Comparison of ENCODE assay signal across 10 cellular contexts in genomic region chr3:156552973-156553372, GRCh38. TPM values are rescaled to one million over a fixed set of nuclear protein-coding genes. Genes with fewer than 3 reads are reported as not detected.
DNase-seq lines count a peak whose midpoint lies in the region; ATAC-seq and TF ChIP-seq lines count a peak whose summit lies in the region.
"Had no signal": no experiment of that assay in that cellular context is flagged by ENCODE, and none has a peak within 500 bp of the region (broad histone marks: within the 10 kb centered on the region; RNA-seq: fewer than 3 reads in every experiment).

No MANE protein-coding gene starts in this region.

- intact Hi-C loops in right cardiac atrium (cut with DNase I) (loop anchor here in 3 of 4 donors (10.0 kb wide), 2 partner anchors 122 to 532 kb away; partner anchors contain the start of gene TIPARP (in 2 of the 3)), left cardiac atrium (cut with DNase I) (loop anchor here in 1 of 2 donors (10.0 kb wide), 1 partner anchor 122 kb away; the partner anchor contains the start of gene TIPARP), tibial artery (cut with DNase I; ENCODE audit: low total_unique reads) (loop anchor here (5.0 to 10.0 kb wide), 3 partner anchors 122 to 579 kb away; partner anchors contain the start of genes LEKR1 and TIPARP), colonic mucosa (cut with DNase I) (loop anchor here (5.0 to 10.0 kb wide), 3 partner anchors 124 to 602 kb away; partner anchors contain the start of gene LEKR1)
- intact Hi-C loops in activated CD8-positive, alpha-beta T cell treated with anti-CD3 and anti-CD28 coated beads for 36 hours (cut with micrococcal nuclease), result loop anchor here (10.0 kb wide), 2 partner anchors 262 to 532 kb away; no protein-coding TSS in a partner anchor

- peaks cover 51% of the 10 kb centered on the region for H3K36me3 Mint-ChIP-seq in activated CD8-positive, alpha-beta T cell treated with anti-CD3 and anti-CD28 coated beads for 36 hours (ENCODE audit: low read depth)

- no peaks in the 10 kb centered on the region for H3K9me3 ChIP-seq in right cardiac atrium (ENCODE audit: control insufficient read depth, low read length)
- H3K9me3 ChIP-seq in iPS-15b (ENCODE audit: control insufficient read depth, insufficient read depth, low read length), result no peaks in the 10 kb centered on the region
- no peaks in the 10 kb centered on the region for H3K9me3 ChIP-seq in tibial artery
- no peaks in the 10 kb centered on the region for H3K9me3 ChIP-seq in colonic mucosa

- H3K9me3 Mint-ChIP-seq in activated CD8-positive, alpha-beta T cell treated with anti-CD3 and anti-CD28 coated beads for 36 hours, result no peaks in the 10 kb centered on the region

- TF ChIP-seq CTCF in activated CD8-positive, alpha-beta T cell treated with anti-CD3 and anti-CD28 coated beads for 36 hours (IDR thresholded peaks at IDR 0.05), result no peak
- TF ChIP-seq CTCF in tibial artery (IDR thresholded peaks at IDR 0.05) (no peak), colonic mucosa (IDR thresholded peaks at IDR 0.05) (no peak)

- H3K9ac ChIP-seq in iPS-15b (ENCODE audit: low read depth, low read length) (no peak overlapping the region), colonic mucosa (ENCODE audit: low read depth in 2 of 2, low read length in 2 of 2) (no peak overlapping the region)

- no peaks in the 10 kb centered on the region for H3K27me3 Mint-ChIP-seq in activated CD8-positive, alpha-beta T cell treated with anti-CD3 and anti-CD28 coated beads for 36 hours

- POLR2A ChIA-PET in activated CD8-positive, alpha-beta T cell treated with anti-CD3 and anti-CD28 coated beads for 36 hours (lab: Charles Lee), result interaction anchor here (2.1 to 2.8 kb wide), 2 partner anchors 122 to 125 kb away, joined by 4 to 29 read pairs; partner anchors contain the start of gene TIPARP

- H3K27me3 ChIP-seq in right cardiac atrium (ENCODE audit: control insufficient read depth, insufficient read depth) (no peaks in the 10 kb centered on the region), iPS-15b (ENCODE audit: control insufficient read depth, insufficient read depth, low read length) (no peaks in the 10 kb centered on the region), tibial artery (no peaks in the 10 kb centered on the region), colonic mucosa (no peaks in the 10 kb centered on the region)

- H3K4me1 ChIP-seq in right cardiac atrium (ENCODE audit: control insufficient read depth, insufficient read depth, low read length) (peaks cover 3% of the 10 kb centered on the region), iPS-15b (ENCODE audit: control insufficient read depth, insufficient read depth, low read length) (no peaks in the 10 kb centered on the region), tibial artery (peaks cover 0 to 57% (median 24%) of the 10 kb centered on the region in 4 donors), colonic mucosa (no peaks in the 10 kb centered on the region)

- 72% methylated on average over 2 of the region's 2 CpGs for WGBS in right cardiac atrium

- H3K27ac Mint-ChIP-seq in activated CD8-positive, alpha-beta T cell treated with anti-CD3 and anti-CD28 coated beads for 36 hours, result no peak overlapping the region

- H3K4me3 ChIP-seq in right cardiac atrium (ENCODE audit: low read length) (peak overlapping the region; percentile 77), iPS-15b (ENCODE audit: low read depth, low read length) (peak overlapping the region; percentile 99), tibial artery (peak overlapping the region; percentile 84 to 85), colonic mucosa (no peak overlapping the region)

- CTCF ChIA-PET in activated CD8-positive, alpha-beta T cell treated with anti-CD3 and anti-CD28 coated beads for 36 hours (lab: Charles Lee), result interaction anchor here (0.6 to 3.6 kb wide), 4 partner anchors 9 to 557 kb away, joined by 3 to 28 read pairs (median 4); partner anchors contain the start of gene TIPARP

- H3K27ac ChIP-seq in right cardiac atrium (ENCODE audit: low read length) (no peak overlapping the region), tibial artery (no peak overlapping the region), colonic mucosa (no peak overlapping the region)

- peaks cover 10% of the 10 kb centered on the region for H3K36me3 ChIP-seq in iPS-15b (ENCODE audit: control insufficient read depth, insufficient read depth, low read length)
- H3K36me3 ChIP-seq in tibial artery, result peaks cover 3 to 11% (median 7%) of the 10 kb centered on the region in 3 donors
- no peaks in the 10 kb centered on the region for H3K36me3 ChIP-seq in colonic mucosa

- DNase-seq in right cardiac atrium (no peak), left cardiac atrium (no peak), tibial artery (no peak), Kasumi-1 (lab: John Stamatoyannopoulos, UW) (no peak), colonic mucosa (no peak)
- DNase-seq in activated CD8-positive, alpha-beta T cell treated with anti-CD3 and anti-CD28 coated beads for 36 hours, result no peak
- DNase-seq in activated CD4-positive, CD25-positive, alpha-beta regulatory T cell treated with anti-CD3 and anti-CD28 coated beads, Interleukin-2, amount 50 U/mL, for 72 hours, result no peak
- DNase-seq: DMS153, NCI-H2081 treated with DMSO at 0.1 percent for 48 hours had no signal

- H3K4me3 Mint-ChIP-seq in activated CD8-positive, alpha-beta T cell treated with anti-CD3 and anti-CD28 coated beads for 36 hours, result peak overlapping the region; percentile 94

- peaks cover 44% of the 10 kb centered on the region for H3K4me1 Mint-ChIP-seq in activated CD8-positive, alpha-beta T cell treated with anti-CD3 and anti-CD28 coated beads for 36 hours (ENCODE audit: low read depth)

- ATAC-seq in right cardiac atrium, result no peak
- no peak for ATAC-seq in left cardiac atrium
- no peak for ATAC-seq in activated CD8-positive, alpha-beta T cell treated with anti-CD3 and anti-CD28 coated beads for 36 hours

RNA-seq across cellular contexts. Expression of gene SSR3, which starts 1.9 kb away (rescaled TPM):
- total RNA-seq in right cardiac atrium (100 to 1,000 TPM; 139 to 171 (median 144) TPM), left cardiac atrium (100 to 1,000 TPM; 145 to 162 TPM), colonic mucosa (100 to 1,000 TPM; 134 to 171 TPM)
- polyA plus RNA-seq in right cardiac atrium, result 82.4 TPM
- 100 to 1,000 TPM; 175 TPM for total RNA-seq in activated CD8-positive, alpha-beta T cell treated with anti-CD3 and anti-CD28 coated beads for 36 hours
